Comparison of ENCODE assay signal across 17 cellular contexts in genomic region chr7:66642186-66642585, GRCh38. TPM values are rescaled to one million over a fixed set of nuclear protein-coding genes. Genes with fewer than 3 reads are reported as not detected.
DNase-seq lines count a peak whose midpoint lies in the region; ATAC-seq and TF ChIP-seq lines count a peak whose summit lies in the region.
"Had no signal": no experiment of that assay in that cellular context is flagged by ENCODE, and none has a peak within 500 bp of the region (broad histone marks: within the 10 kb centered on the region; RNA-seq: fewer than 3 reads in every experiment).

No MANE protein-coding gene starts in this region.

- H3K36me3 ChIP-seq in CD4-positive, alpha-beta memory T cell (ENCODE audit: insufficient read depth, low read length), result peaks cover 76% of the 10 kb centered on the region
- H3K36me3 ChIP-seq: ovary had no signal

- peaks cover 0 to 2% (median 0%) of the 10 kb centered on the region in 8 donors for H3K9me3 Mint-ChIP-seq in CD4-positive, alpha-beta memory T cell
- no peaks in the 10 kb centered on the region for H3K9me3 Mint-ChIP-seq in natural killer cell
- H3K9me3 Mint-ChIP-seq: activated CD4-positive, alpha-beta T cell treated with anti-CD3 and anti-CD28 coated beads, Interleukin-2, amount 10 ng/mL, durations not matched to agents 24 days and 14 days; activated naive CD4-positive, alpha-beta T cell treated with anti-CD3 and anti-CD28 coated beads, Interleukin-2, amount 10 ng/mL, durations not matched to agents 7 days and 5 days had no signal

- intact Hi-C loops in CD4-positive, alpha-beta memory T cell (cut with micrococcal nuclease), result no loop called here
- intact Hi-C loops in natural killer cell (cut with micrococcal nuclease), result no loop called here

- H3K27me3 Mint-ChIP-seq in CD4-positive, alpha-beta memory T cell, result no peaks in the 10 kb centered on the region
- no peaks in the 10 kb centered on the region for H3K27me3 Mint-ChIP-seq in natural killer cell (ENCODE audit: low read depth in 2 of 2)
- H3K27me3 Mint-ChIP-seq: activated CD4-positive, alpha-beta T cell treated with anti-CD3 and anti-CD28 coated beads, Interleukin-2, amount 10 ng/mL, durations not matched to agents 24 days and 14 days; activated naive CD4-positive, alpha-beta T cell treated with anti-CD3 and anti-CD28 coated beads, Interleukin-2, amount 10 ng/mL, durations not matched to agents 7 days and 5 days had no signal

- no peak for TF ChIP-seq CTCF in natural killer cell (IDR thresholded peaks at IDR 0.05)

- ATAC-seq in natural killer cell, result no peak
- no peak for ATAC-seq in GM18868 (IDR thresholded peaks at IDR 0.05; ENCODE audit: unreplicated experiment)

- peaks cover 13 to 34% (median 23%) of the 10 kb centered on the region in 4 donors for H3K4me1 Mint-ChIP-seq in CD4-positive, alpha-beta memory T cell
- H3K4me1 Mint-ChIP-seq in natural killer cell, result peaks cover 6 to 9% of the 10 kb centered on the region in 2 donors

- POLR2A ChIA-PET in CD4-positive, alpha-beta memory T cell (lab: Charles Lee; ENCODE audit: partially characterized antibody), result interaction anchor here (0.6 to 1.8 kb wide), 2 partner anchors 12 to 281 kb away, joined by 3 to 6 read pairs; no protein-coding TSS in a partner anchor

- no peak overlapping the region for H3K27ac ChIP-seq in CD4-positive, alpha-beta memory T cell (ENCODE audit: low read depth, low read length)
- peak overlapping the region; percentile 80 for H3K27ac ChIP-seq in cingulate gyrus (ENCODE audit: low read depth, low read length)
- H3K27ac ChIP-seq: epithelial cell of prostate, ovary had no signal

- H3K4me1 ChIP-seq in CD4-positive, alpha-beta memory T cell (ENCODE audit: insufficient read depth, low read length), result peaks cover 9% of the 10 kb centered on the region

- H3K27ac Mint-ChIP-seq in CD4-positive, alpha-beta memory T cell, result peak overlapping the region in 4 of 7 donors; percentile 10 to 82 (median 78)
- H3K27ac Mint-ChIP-seq in natural killer cell, result peak overlapping the region; percentile 57 to 69
- H3K27ac Mint-ChIP-seq: activated CD4-positive, alpha-beta T cell treated with anti-CD3 and anti-CD28 coated beads, Interleukin-2, amount 10 ng/mL, durations not matched to agents 24 days and 14 days; activated naive CD4-positive, alpha-beta T cell treated with anti-CD3 and anti-CD28 coated beads, Interleukin-2, amount 10 ng/mL, durations not matched to agents 7 days and 5 days had no signal

- no peak overlapping the region for H3K4me3 Mint-ChIP-seq in CD4-positive, alpha-beta memory T cell
- H3K4me3 Mint-ChIP-seq in natural killer cell, result no peak overlapping the region
- H3K4me3 Mint-ChIP-seq: activated CD4-positive, alpha-beta T cell treated with anti-CD3 and anti-CD28 coated beads, Interleukin-2, amount 10 ng/mL, durations not matched to agents 24 days and 14 days; activated naive CD4-positive, alpha-beta T cell treated with anti-CD3 and anti-CD28 coated beads, Interleukin-2, amount 10 ng/mL, durations not matched to agents 7 days and 5 days had no signal

- CTCF ChIA-PET in CD4-positive, alpha-beta memory T cell (lab: Charles Lee; ENCODE audit: partially characterized antibody), result interaction anchor here (0.8 to 1.1 kb wide), 2 partner anchors 13 to 26 kb away, joined by 3 read pairs; partner anchors contain the start of gene KCTD7

- no peaks in the 10 kb centered on the region for H3K9me3 ChIP-seq in CD4-positive, alpha-beta memory T cell (ENCODE audit: control insufficient read depth in 1 of 2, low read length in 2 of 2)
- H3K9me3 ChIP-seq: ovary had no signal

- peaks cover 63 to 86% of the 10 kb centered on the region in 2 donors for H3K36me3 Mint-ChIP-seq in CD4-positive, alpha-beta memory T cell
- H3K36me3 Mint-ChIP-seq in natural killer cell, result peaks cover 18% of the 10 kb centered on the region

- H3K4me3 ChIP-seq in CD4-positive, alpha-beta memory T cell (ENCODE audit: low read length in 2 of 2), result no peak overlapping the region
- H3K4me3 ChIP-seq: ovary had no signal

- no peaks in the 10 kb centered on the region for H3K27me3 ChIP-seq in CD4-positive, alpha-beta memory T cell (ENCODE audit: insufficient read depth, low read length)
- H3K27me3 ChIP-seq: ovary had no signal

- no peak for DNase-seq in CD4-positive, alpha-beta memory T cell
- DNase-seq in MV-4-11 (lab: John Stamatoyannopoulos, UW), result peak; percentile 72
- DNase-seq in natural killer cell, result no peak
- no peak for DNase-seq in stimulated activated CD4-positive, alpha-beta T cell treated with anti-CD3 and anti-CD28 coated beads, Interleukin-4, amount 100 ng/mL, for 24 hours
- no peak for DNase-seq in NCI-H748 (lab: John Stamatoyannopoulos, UW; ENCODE audit: unreplicated experiment)
- DNase-seq: activated CD4-positive, alpha-beta T cell treated with anti-CD3 and anti-CD28 coated beads, Interleukin-2, amount 10 ng/mL, durations not matched to agents 24 days and 14 days; activated naive CD4-positive, alpha-beta T cell treated with anti-CD3 and anti-CD28 coated beads, Interleukin-2, amount 10 ng/mL, durations not matched to agents 7 days and 5 days; AML-193; dermis blood vessel endothelial cell; NCI-H1436; NCI-H2171 treated with DMSO at 0.1 percent for 48 hours; NCI-H774; ovary; stimulated activated CD4-positive, alpha-beta T cell treated with anti-CD3 and anti-CD28 coated beads, Interleukin-2, amount 100 ng/mL, for 48 hours had no signal

RNA-seq across cellular contexts. Expression of gene KCTD7, which starts 13.5 kb away (rescaled TPM):
- total RNA-seq in CD4-positive, alpha-beta memory T cell, result 10 to 100 TPM; 57.3 to 63.8 TPM
- polyA plus RNA-seq in CD4-positive, alpha-beta memory T cell, result 10 to 100 TPM; 10.1 to 22.2 TPM
- total RNA-seq in natural killer cell, result 10 to 100 TPM; 29.3 to 33.0 (median 31.7) TPM
